Comparison of ENCODE assay signal across 1 cellular context in the genomic region with DNA sequence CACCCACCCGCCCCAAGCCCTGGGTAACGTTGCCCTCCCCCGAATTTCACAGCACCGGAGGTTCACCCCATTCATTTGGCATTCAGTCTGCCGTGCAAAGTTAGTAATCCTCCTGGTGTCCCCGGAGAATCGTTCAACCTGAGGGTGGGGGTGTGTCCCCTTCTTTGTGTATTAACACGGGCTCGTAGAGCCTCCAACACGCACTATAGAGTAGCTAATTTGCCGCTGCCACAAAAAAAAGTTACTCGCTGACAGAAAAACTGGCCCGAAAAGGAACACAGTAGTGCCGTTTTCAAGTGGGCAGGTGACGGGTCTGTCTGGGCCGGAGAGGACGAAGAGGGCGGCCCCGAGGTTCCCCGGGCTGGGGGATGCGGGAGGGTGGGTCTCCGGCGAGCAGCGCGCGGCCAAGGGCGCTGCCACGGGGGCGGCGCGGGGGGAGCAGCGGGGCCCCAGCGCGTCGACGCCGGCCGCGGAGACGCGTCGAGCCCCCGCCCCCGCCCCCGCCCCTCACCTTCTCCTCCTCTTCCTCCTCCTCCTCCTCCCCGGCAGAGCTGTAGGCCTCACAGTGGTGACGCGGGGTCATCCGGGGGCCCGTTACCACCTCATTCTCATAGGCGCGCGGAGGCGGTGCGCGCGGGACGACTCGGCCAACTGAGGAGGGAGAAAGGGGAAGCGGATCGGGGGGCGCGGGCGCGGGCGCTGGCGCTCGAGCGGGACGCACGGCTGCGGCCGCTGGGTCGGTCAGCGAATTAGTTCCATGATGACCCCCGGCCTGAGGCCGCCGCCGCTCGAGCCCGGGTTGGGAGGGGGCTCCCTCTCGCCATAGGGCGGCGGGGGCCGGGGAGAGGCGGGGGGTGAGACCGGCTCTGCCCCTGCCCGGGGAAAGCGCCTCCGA.
TF ChIP-seq lines count a peak whose summit lies in the region.

No MANE protein-coding gene starts in this region.

TF ChIP-seq in endothelial cell of umbilical vein, 7 proteins besides CTCF, POLR2A, EP300 and RAD21 (continued from another document):
- TF ChIP-seq JUN (IDR thresholded peaks at IDR 0.05; ENCODE audit: borderline replicate concordance, insufficient read depth, insufficient read length, low read depth): no peak
- TF ChIP-seq EZH2 (IDR thresholded peaks at IDR 0.05; ENCODE audit: borderline replicate concordance, low read depth, low read length, severe bottlenecking): no peak
